Comparison of ENCODE assay signal across 18 cellular contexts in genomic region chr5:172529896-172530295, GRCh38.
A peak's percentile ranks its signal among the peaks of the same experiment; 100 is the strongest.
DNase-seq lines count a peak whose midpoint lies in the region; ATAC-seq and TF ChIP-seq lines count a peak whose summit lies in the region.
"Had no signal": no experiment of that assay in that cellular context is flagged by ENCODE, and none has a peak within 500 bp of the region (broad histone marks: within the 10 kb centered on the region; RNA-seq: fewer than 3 reads in every experiment).

No MANE protein-coding gene starts in this region.

- H2BK20ac ChIP-seq in H9 (ENCODE audit: low read depth, low read length, poor library complexity, severe bottlenecking), result no peak overlapping the region

- H3K14ac ChIP-seq in H9 (ENCODE audit: insufficient read depth, low read length), result no peak overlapping the region

- intact Hi-C loops in MCF 10A (cut with micrococcal nuclease), result no loop called here
- intact Hi-C loops in mammary epithelial cell (cut with micrococcal nuclease), result no loop called here
- intact Hi-C loops in upper lobe of right lung (cut with DNase I), result no loop called here

- H3K23ac ChIP-seq in H9 (ENCODE audit: insufficient read length, low read depth, low read length), result no peak overlapping the region

- no peaks in the 10 kb centered on the region for H3K79me1 ChIP-seq in H9 (ENCODE audit: insufficient read depth, low read depth, low read length, poor library complexity, severe bottlenecking)

- H3K27me3 ChIP-seq in mammary epithelial cell (ENCODE audit: insufficient read depth, low read length), result no peaks in the 10 kb centered on the region
- H3K27me3 ChIP-seq in H9 (ENCODE audit: insufficient read depth, low read length), result no peaks in the 10 kb centered on the region
- no peaks in the 10 kb centered on the region for H3K27me3 ChIP-seq in upper lobe of right lung
- H3K27me3 ChIP-seq: SJSA1 had no signal

- no peak overlapping the region for H2BK5ac ChIP-seq in H9 (ENCODE audit: insufficient read length, low read length)

- H4K20me1 ChIP-seq in mammary epithelial cell (ENCODE audit: insufficient read depth, low read length) (no peaks in the 10 kb centered on the region), H9 (ENCODE audit: control insufficient read depth, insufficient read depth, insufficient read length) (no peaks in the 10 kb centered on the region)

- CTCF ChIA-PET in MCF 10A (lab: Yijun Ruan, JAX) (interaction anchor here (1.1 kb wide), 1 partner anchor 111 kb away, joined by 3 read pairs; the partner anchor contains the start of gene NEURL1B), mammary epithelial cell (lab: Charles Lee; ENCODE audit: low non-redundant PET) (no interaction called here)

- no peak overlapping the region for H4K91ac ChIP-seq in H9 (ENCODE audit: insufficient read length, low read depth, low read length)

- H3K79me2 ChIP-seq in mammary epithelial cell (ENCODE audit: insufficient read depth, low read length) (no peaks in the 10 kb centered on the region), H9 (ENCODE audit: insufficient read depth, low read length) (no peaks in the 10 kb centered on the region)

- H3K27ac Mint-ChIP-seq in MCF 10A (ENCODE audit: low read depth, unreplicated experiment) (peak overlapping the region; percentile 25), H9 (no peak overlapping the region)
- H3K27ac Mint-ChIP-seq: CD8-positive, alpha-beta memory T cell had no signal

- H3K9ac ChIP-seq in mammary epithelial cell (ENCODE audit: insufficient read depth, low read length) (no peak overlapping the region), H9 (ENCODE audit: extremely low read depth, insufficient read length, low read length) (no peak overlapping the region)

- H2BK12ac ChIP-seq in H9 (ENCODE audit: insufficient read length, low read depth, low read length), result no peak overlapping the region

- H3K4me1 ChIP-seq in mammary epithelial cell (ENCODE audit: insufficient read depth, low read length), result peaks cover 16% of the 10 kb centered on the region
- H3K4me1 ChIP-seq in H9 (ENCODE audit: insufficient read depth, low read length), result 0 out of 2 replicates have a peak, but pooled peaks cover 2% of the 10 kb centered on the region
- peaks cover 17% of the 10 kb centered on the region for H3K4me1 ChIP-seq in upper lobe of right lung

- H3K4me3 ChIP-seq in mammary epithelial cell (replicated peaks in 1 of 3; ENCODE audit: insufficient read depth in 1 of 3, low read depth in 2 of 3, low read length in 3 of 3), result no peak overlapping the region
- H3K4me3 ChIP-seq in upper lobe of right lung, result no peak overlapping the region
- H3K4me3 ChIP-seq: PC-9, SJSA1 had no signal

- H3K4me3 Mint-ChIP-seq in MCF 10A (ENCODE audit: unreplicated experiment), result no peak overlapping the region
- H3K4me3 Mint-ChIP-seq in H9, result no peak overlapping the region
- H3K4me3 Mint-ChIP-seq: CD8-positive, alpha-beta memory T cell had no signal

- H2AFZ ChIP-seq in mammary epithelial cell (ENCODE audit: low read depth, low read length) (no peak overlapping the region), H9 (ENCODE audit: low read length) (no peak overlapping the region)
- H2AFZ ChIP-seq: PC-9 had no signal

- H3T11ph ChIP-seq in H9 (ENCODE audit: low read length), result no peak overlapping the region

- dilution Hi-C loops in mammary epithelial cell (cut with HindIII; ENCODE audit: low sequenced_read_pairs), result no loop called here

- H3K56ac ChIP-seq in H9 (ENCODE audit: insufficient read length, low read depth, low read length), result no peak overlapping the region

- H2AK5ac ChIP-seq in H9 (ENCODE audit: insufficient read length, low read length), result no peak overlapping the region

- peaks cover 5% of the 10 kb centered on the region for H3K9me3 Mint-ChIP-seq in MCF 10A (ENCODE audit: unreplicated experiment)
- H3K9me3 Mint-ChIP-seq in H9, result peaks cover 4% of the 10 kb centered on the region in 2 experiments; a peak in 3 of 5 replicates

- H4K8ac ChIP-seq in H9 (replicated peaks; ENCODE audit: insufficient read length, low read depth, low read length), result no peak overlapping the region

- no peak overlapping the region for H4K5ac ChIP-seq in H9 (ENCODE audit: insufficient read length, low read depth, low read length)

- H3K4ac ChIP-seq in H9 (ENCODE audit: low read depth, low read length), result no peak overlapping the region

- H3K36me3 ChIP-seq in mammary epithelial cell (ENCODE audit: insufficient read depth, low read length) (no peaks in the 10 kb centered on the region), upper lobe of right lung (no peaks in the 10 kb centered on the region)
- H3K36me3 ChIP-seq: SJSA1 had no signal

- no peak for ATAC-seq in left lobe of liver
- ATAC-seq in upper lobe of right lung, result no peak

- 50% methylated on average over 1 of the region's 3 CpGs for WGBS in mammary epithelial cell (ENCODE audit: low coverage, missing lambda C conversion rate)
- no CpG with 5 or more reads among the region's 3 CpGs for WGBS in H9 (ENCODE audit: extremely low coverage, insufficient read length, low lambda C conversion rate)

- no peaks in the 10 kb centered on the region for H3K23me2 ChIP-seq in H9 (ENCODE audit: insufficient read length, low read depth, low read length, poor library complexity, severe bottlenecking)

- H2BK15ac ChIP-seq in H9 (ENCODE audit: low read depth, low read length), result no peak overlapping the region

- DNase-seq in MCF 10A (ENCODE audit: unreplicated experiment) (no peak), mammary epithelial cell (no peak), H9 (peak; percentile 7), left lobe of liver (ENCODE audit: low spot score) (peak; percentile 10), upper lobe of right lung (peak; percentile 12), dermis blood vessel endothelial cell (no peak), HPDE6-E6E7 (ENCODE audit: extremely low spot score) (no peak), germinal center (ENCODE audit: low spot score) (no peak)
- DNase-seq: C1 segment of cervical spinal cord; CD8-positive, alpha-beta memory T cell; DMS53; EL; NCI-H1436; NCI-H1930; NCI-H226; NCI-H524; PC-9 had no signal

- H3K27me3 Mint-ChIP-seq in MCF 10A (ENCODE audit: insufficient read depth, unreplicated experiment) (no peaks in the 10 kb centered on the region), H9 (ENCODE audit: low read depth) (peaks cover 36% of the 10 kb centered on the region)

- H3K18ac ChIP-seq in H9 (ENCODE audit: insufficient read length, low read depth, low read length), result no peak overlapping the region

- peaks cover 25% of the 10 kb centered on the region for H3K4me1 Mint-ChIP-seq in MCF 10A (ENCODE audit: insufficient read depth, unreplicated experiment)
- peaks cover 10 to 14% of the 10 kb centered on the region in 2 experiments; a peak in 3 of 4 replicates for H3K4me1 Mint-ChIP-seq in H9

- TF ChIP-seq CTCF in MCF 10A (IDR thresholded peaks at IDR 0.05; ENCODE audit: unreplicated experiment) (no peak), mammary epithelial cell (conservative IDR thresholded peaks at IDR 0.05 in 1 of 2, IDR thresholded peaks at IDR 0.05 in 1 of 2; ENCODE audit: extremely low read depth in 1 of 2, insufficient read depth in 1 of 2, low read depth in 1 of 2, low read length in 2 of 2) (no peak), H9 (conservative IDR thresholded peaks at IDR 0.05) (no peak), upper lobe of right lung (IDR thresholded peaks at IDR 0.05) (no peak)

- POLR2A ChIA-PET in MCF 10A (lab: Yijun Ruan, JAX), result no interaction called here

- in situ Hi-C loops in mammary epithelial cell (cut with MboI; ENCODE audit: low sequenced_read_pairs in 2 of 2), result no loop called here

- no peak overlapping the region for H2BK120ac ChIP-seq in H9 (ENCODE audit: low read depth, low read length, poor library complexity, severe bottlenecking)

- H3K27ac ChIP-seq in mammary epithelial cell (ENCODE audit: insufficient read depth, low read depth, low read length), result no peak overlapping the region
- no peak overlapping the region for H3K27ac ChIP-seq in H9 (ENCODE audit: insufficient read length, low read depth, low read length)
- H3K27ac ChIP-seq in upper lobe of right lung, result no peak overlapping the region
- H3K27ac ChIP-seq: PC-9, SJSA1 had no signal

- no peaks in the 10 kb centered on the region for H3K36me3 Mint-ChIP-seq in MCF 10A (ENCODE audit: insufficient read depth, unreplicated experiment)
- H3K36me3 Mint-ChIP-seq in H9 (ENCODE audit: insufficient read depth in 1 of 3, low read depth in 3 of 3), result peaks cover 0 to 4% (median 1%) of the 10 kb centered on the region in 3 experiments; a peak in 3 of 7 replicates
- H3K36me3 Mint-ChIP-seq: CD8-positive, alpha-beta memory T cell had no signal

- no TSS peak for BruUV-seq in MCF 10A (replicated peaks; lab: Mats Ljungman, UMichigan)
- no TSS peak for BruUV-seq in mammary epithelial cell (replicated peaks; lab: Mats Ljungman, UMichigan)

- H3K4me2 ChIP-seq in mammary epithelial cell (ENCODE audit: insufficient read depth, low read depth, low read length) (no peak overlapping the region), H9 (ENCODE audit: insufficient read depth, insufficient read length, low read length) (no peak overlapping the region)
- H3K4me2 ChIP-seq: PC-9 had no signal

- H3K9me3 ChIP-seq in mammary epithelial cell (replicated peaks; ENCODE audit: insufficient read depth, low read length) (no peaks in the 10 kb centered on the region), H9 (ENCODE audit: control insufficient read depth, low read depth, low read length) (no peaks in the 10 kb centered on the region), upper lobe of right lung (no peaks in the 10 kb centered on the region)
- H3K9me3 ChIP-seq: SJSA1 had no signal

Comparison
In these comparisons a context has a peak if more than half of its experiments do, and no peak if none do; other contexts are left out.
1. DNase-seq: peak in H9 (single experiment), left lobe of liver (single experiment) and upper lobe of right lung (single experiment); none in MCF 10A (single experiment), mammary epithelial cell (single experiment), dermis blood vessel endothelial cell (single experiment), HPDE6-E6E7 (single experiment) and germinal center (single experiment).